In the genomic region with DNA sequence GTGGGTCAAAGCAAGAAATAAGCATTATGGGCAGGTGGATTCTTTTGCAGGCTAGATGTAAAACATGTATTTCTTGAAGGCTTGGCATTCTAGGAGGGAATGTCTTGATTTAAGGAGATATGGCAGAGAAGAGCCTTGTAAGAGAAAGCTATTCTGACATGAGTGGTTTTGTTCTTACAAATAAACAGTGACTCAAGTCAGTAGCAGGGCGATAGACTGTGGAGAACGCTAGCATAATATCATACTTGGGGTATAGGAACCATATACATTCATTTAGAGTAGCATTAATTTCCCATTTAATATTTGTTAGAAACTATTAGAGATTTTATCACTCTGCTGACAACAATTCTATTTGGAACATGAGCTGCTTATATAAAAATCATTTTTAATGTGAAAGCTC, we compare ENCODE assay signal across 16 cellular contexts.
DNase-seq lines count a peak whose midpoint lies in the region; ATAC-seq, FAIRE-seq and TF ChIP-seq lines count a peak whose summit lies in the region.
"Had no signal": no experiment of that assay in that cellular context is flagged by ENCODE, and none has a peak within 500 bp of the region (broad histone marks: within the 10 kb centered on the region; RNA-seq: fewer than 3 reads in every experiment).

No MANE protein-coding gene starts in this region.

- H3K4me2 ChIP-seq in SK-N-SH (no peak overlapping the region), GM12878 (ENCODE audit: control insufficient read depth, insufficient read depth) (no peak overlapping the region)
- H3K4me2 ChIP-seq: BLaER1 had no signal

- POLR2A ChIA-PET in SK-N-SH (lab: Yijun Ruan, JAX) (no interaction called here), GM12878 (lab: Charles Lee) (no interaction called here)

- no peaks in the 10 kb centered on the region for H3F3A ChIP-seq in SK-N-SH (replicated peaks; ENCODE audit: insufficient read depth)

- FAIRE-seq in GM12878 (lab: Jason Lieb, UNC), result no peak

- no peak for TF ChIP-seq RAD21 in SK-N-SH (IDR thresholded peaks at IDR 0.05; ENCODE audit: low read length)
- no peak for TF ChIP-seq RAD21 in GM12878 (IDR thresholded peaks at IDR 0.05; ENCODE audit: insufficient read depth, low read depth, low read length)

- in situ Hi-C loops in GM12878 (cut with MboI), result no loop called here

- no peak overlapping the region for H2AFZ ChIP-seq in SK-N-SH (ENCODE audit: low read depth)
- no peak overlapping the region for H2AFZ ChIP-seq in GM12878 (ENCODE audit: control insufficient read depth, low read depth, low read length)

- H3K4me3 ChIP-seq in SK-N-SH (ENCODE audit: low read depth in 2 of 2, low read length in 1 of 2) (no peak overlapping the region), GM12878 (no peak overlapping the region), prostate gland (no peak overlapping the region)
- H3K4me3 ChIP-seq: BLaER1, HAP-1 had no signal

- no peak for TF ChIP-seq POLR2A in GM12878 (IDR thresholded peaks at IDR 0.05; ENCODE audit: low read depth, low read length)
- TF ChIP-seq POLR2A in prostate gland (IDR thresholded peaks at IDR 0.05), result no peak

- no peaks in the 10 kb centered on the region for H3K9me3 ChIP-seq in SK-N-SH
- H3K9me3 ChIP-seq in GM12878 (replicated peaks; ENCODE audit: control insufficient read depth, insufficient read depth, low read length), result no peaks in the 10 kb centered on the region
- H3K9me3 ChIP-seq in prostate gland, result no peaks in the 10 kb centered on the region
- H3K9me3 ChIP-seq: BLaER1, HAP-1 had no signal

- BruUV-seq in GM12878 (replicated peaks; lab: Mats Ljungman, UMichigan), result no TSS peak

- WGBS in SK-N-SH (ENCODE audit: low lambda C conversion rate), result 73% methylated on average over 2 of the region's 2 CpGs
- WGBS in GM12878 (ENCODE audit: insufficient coverage, insufficient replicate concordance, low lambda C conversion rate, missing lambda C conversion rate), result 0% methylated on average over 2 of the region's 2 CpGs
- WGBS in prostate gland, result 73% methylated on average over 2 of the region's 2 CpGs

- H3K27me3 ChIP-seq in SK-N-SH (ENCODE audit: insufficient read depth) (no peaks in the 10 kb centered on the region), GM12878 (replicated peaks in 1 of 2; ENCODE audit: control insufficient read depth in 2 of 2, insufficient read depth in 2 of 2, low read length in 1 of 2) (peaks cover 0 to 3% of the 10 kb centered on the region in 2 experiments; a peak in 1 of 4 replicates), prostate gland (replicated peaks; ENCODE audit: insufficient read depth) (no peaks in the 10 kb centered on the region)
- H3K27me3 ChIP-seq: BLaER1 had no signal

- no peaks in the 10 kb centered on the region for H3K9me2 ChIP-seq in SK-N-SH

- H3K4me1 ChIP-seq in SK-N-SH (ENCODE audit: control insufficient read depth in 1 of 2, insufficient read depth in 2 of 2, low read depth in 1 of 2, low read length in 1 of 2) (no peaks in the 10 kb centered on the region; a peak in 2 of 4 replicates), GM12878 (ENCODE audit: control insufficient read depth, insufficient read depth, low read length) (no peaks in the 10 kb centered on the region), prostate gland (replicated peaks) (no peaks in the 10 kb centered on the region)
- H3K4me1 ChIP-seq: BLaER1, HAP-1 had no signal

- CTCF ChIA-PET in SK-N-SH (lab: Yijun Ruan, JAX), result interaction anchor here (1.1 kb wide), 1 partner anchor 11 kb away, joined by 4 read pairs; no protein-coding TSS in a partner anchor
- CTCF ChIA-PET in GM12878 (lab: Yijun Ruan, JAX), result interaction anchor here (0.8 to 1.0 kb wide), 5 partner anchors 28 to 229 kb away, joined by 3 to 5 read pairs (median 3); no protein-coding TSS in a partner anchor

- 0 out of 3 replicates have a peak, but pooled peaks have one; percentile 36 for ATAC-seq in SK-N-SH treated with all-trans-retinoic acid at 6 μM for 48 hours
- peak; percentile 63 for ATAC-seq in HG02610 (IDR thresholded peaks at IDR 0.05; ENCODE audit: unreplicated experiment)
- ATAC-seq in GM12878, result peak; percentile 58

- TF ChIP-seq CTCF in SK-N-SH (IDR thresholded peaks at IDR 0.05) (no peak), GM12878 (IDR thresholded peaks at IDR 0.05 in 2 of 3, conservative IDR thresholded peaks at IDR 0.05 in 1 of 3; ENCODE audit: control insufficient read depth in 2 of 3, extremely low read depth in 1 of 3, insufficient read depth in 1 of 3, low read depth in 3 of 3, low read length in 3 of 3) (no peak), prostate gland (IDR thresholded peaks at IDR 0.05) (no peak)

- no peak overlapping the region for H3K9ac ChIP-seq in SK-N-SH
- no peak overlapping the region for H3K9ac ChIP-seq in GM12878 (ENCODE audit: control insufficient read depth, insufficient read depth, low read length)
- H3K9ac ChIP-seq: BLaER1 had no signal

- RAD21 ChIA-PET in GM12878 (lab: Charles Lee; ENCODE audit: unreplicated experiment), result interaction anchor here (1.1 to 2.1 kb wide), 2 partner anchors 17 to 192 kb away, joined by 4 to 8 read pairs; no protein-coding TSS in a partner anchor

- intact Hi-C loops in GM12878 (cut with micrococcal nuclease; ENCODE audit: unreplicated experiment), result no loop called here
- intact Hi-C loops in prostate gland (cut with DNase I), result no loop called here

- no peak overlapping the region for H3K27ac ChIP-seq in SK-N-SH (ENCODE audit: low read depth in 2 of 2, low read length in 1 of 2)
- H3K27ac ChIP-seq in GM12878 (ENCODE audit: control insufficient read depth, insufficient read depth), result no peak overlapping the region
- H3K27ac ChIP-seq in prostate gland, result no peak overlapping the region
- H3K27ac ChIP-seq: 22Rv1, BLaER1 had no signal

- peaks cover 5 to 11% of the 10 kb centered on the region in 2 experiments for H3K36me3 ChIP-seq in SK-N-SH (replicated peaks in 1 of 2; ENCODE audit: control insufficient read depth in 1 of 2, insufficient read depth in 2 of 2, low read length in 1 of 2)
- H3K36me3 ChIP-seq in GM12878 (ENCODE audit: control insufficient read depth in 2 of 2, insufficient read depth in 2 of 2, low read length in 1 of 2), result no peaks in the 10 kb centered on the region
- no peaks in the 10 kb centered on the region for H3K36me3 ChIP-seq in prostate gland
- H3K36me3 ChIP-seq: BLaER1, HAP-1 had no signal

- no peak for TF ChIP-seq EP300 in SK-N-SH (IDR thresholded peaks at IDR 0.05; ENCODE audit: borderline replicate concordance in 1 of 2, low read depth in 1 of 2, low read length in 1 of 2)
- TF ChIP-seq EP300 in GM12878 (IDR thresholded peaks at IDR 0.05; ENCODE audit: borderline replicate concordance in 1 of 2, control insufficient read depth in 1 of 2, low read depth in 2 of 2, low read length in 2 of 2), result no peak

- no peaks in the 10 kb centered on the region for H3K79me2 ChIP-seq in SK-N-SH (ENCODE audit: insufficient read depth)
- H3K79me2 ChIP-seq in GM12878 (ENCODE audit: control insufficient read depth, insufficient read depth, low read length), result no peaks in the 10 kb centered on the region

- SMC1A ChIA-PET in GM12878 (lab: Charles Lee; ENCODE audit: uncharacterized antibody, unreplicated experiment), result interaction anchor here (0.7 to 2.6 kb wide), 8 partner anchors 13 to 267 kb away, joined by 3 to 13 read pairs (median 4); no protein-coding TSS in a partner anchor

- no peak for DNase-seq in SK-N-SH
- no peak for DNase-seq in GM12878 (ENCODE audit: low read depth, low spot score)
- no peak for DNase-seq in NCI-H748 (lab: John Stamatoyannopoulos, UW; ENCODE audit: unreplicated experiment)
- DNase-seq in prostate gland (ENCODE audit: low spot score), result no peak
- DNase-seq in NCI-H526 (lab: John Stamatoyannopoulos, UW), result no peak
- DNase-seq: Calu3; CD4-positive, alpha-beta memory T cell; DMS79 treated with DMSO at 0.1 percent for 48 hours; GF-D8; Kasumi-1; KG1 had no signal

- no peaks in the 10 kb centered on the region for H4K20me1 ChIP-seq in SK-N-SH (ENCODE audit: insufficient read depth)
- no peaks in the 10 kb centered on the region for H4K20me1 ChIP-seq in GM12878 (ENCODE audit: control insufficient read depth, insufficient read depth)
- H4K20me1 ChIP-seq: BLaER1 had no signal

TF ChIP-seq in SK-N-SH treated with all-trans-retinoic acid at 6 μM for 48 hours, 23 proteins besides CTCF, POLR2A, EP300 and RAD21 (continues in another document):
- TF ChIP-seq RARB (CRISPR knock-in tag; IDR thresholded peaks at IDR 0.05), result no peak
- TF ChIP-seq ARNTL (CRISPR knock-in tag; IDR thresholded peaks at IDR 0.05; ENCODE audit: borderline replicate concordance, low read depth), result no peak
- no peak for TF ChIP-seq BACH2 (CRISPR knock-in tag; IDR thresholded peaks at IDR 0.05; ENCODE audit: borderline replicate concordance)
- TF ChIP-seq CSDC2 (CRISPR knock-in tag; IDR thresholded peaks at IDR 0.05), result no peak

TF ChIP-seq in SK-N-SH, 30 proteins besides CTCF, POLR2A, EP300 and RAD21 (continues in another document):
- TF ChIP-seq NRF1 (IDR thresholded peaks at IDR 0.05; ENCODE audit: low read depth, low read length) (no peak), FOSL2 (IDR thresholded peaks at IDR 0.05; ENCODE audit: borderline replicate concordance, low read depth) (no peak)
- TF ChIP-seq, protein P1, sequence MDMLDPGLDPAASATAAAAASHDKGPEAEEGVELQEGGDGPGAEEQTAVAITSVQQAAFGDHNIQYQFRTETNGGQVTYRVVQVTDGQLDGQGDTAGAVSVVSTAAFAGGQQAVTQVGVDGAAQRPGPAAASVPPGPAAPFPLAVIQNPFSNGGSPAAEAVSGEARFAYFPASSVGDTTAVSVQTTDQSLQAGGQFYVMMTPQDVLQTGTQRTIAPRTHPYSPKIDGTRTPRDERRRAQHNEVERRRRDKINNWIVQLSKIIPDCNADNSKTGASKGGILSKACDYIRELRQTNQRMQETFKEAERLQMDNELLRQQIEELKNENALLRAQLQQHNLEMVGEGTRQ (IDR thresholded peaks at IDR 0.05; ENCODE audit: borderline replicate concordance, low read depth, low read length), result no peak

TF ChIP-seq in GM12878, 131 proteins besides CTCF, POLR2A, EP300 and RAD21 (continues in another document):
- no peak for TF ChIP-seq ZNF207 (IDR thresholded peaks at IDR 0.05; ENCODE audit: borderline replicate concordance)
- no peak for TF ChIP-seq PAX8 (IDR thresholded peaks at IDR 0.05)
- TF ChIP-seq, protein P2, sequence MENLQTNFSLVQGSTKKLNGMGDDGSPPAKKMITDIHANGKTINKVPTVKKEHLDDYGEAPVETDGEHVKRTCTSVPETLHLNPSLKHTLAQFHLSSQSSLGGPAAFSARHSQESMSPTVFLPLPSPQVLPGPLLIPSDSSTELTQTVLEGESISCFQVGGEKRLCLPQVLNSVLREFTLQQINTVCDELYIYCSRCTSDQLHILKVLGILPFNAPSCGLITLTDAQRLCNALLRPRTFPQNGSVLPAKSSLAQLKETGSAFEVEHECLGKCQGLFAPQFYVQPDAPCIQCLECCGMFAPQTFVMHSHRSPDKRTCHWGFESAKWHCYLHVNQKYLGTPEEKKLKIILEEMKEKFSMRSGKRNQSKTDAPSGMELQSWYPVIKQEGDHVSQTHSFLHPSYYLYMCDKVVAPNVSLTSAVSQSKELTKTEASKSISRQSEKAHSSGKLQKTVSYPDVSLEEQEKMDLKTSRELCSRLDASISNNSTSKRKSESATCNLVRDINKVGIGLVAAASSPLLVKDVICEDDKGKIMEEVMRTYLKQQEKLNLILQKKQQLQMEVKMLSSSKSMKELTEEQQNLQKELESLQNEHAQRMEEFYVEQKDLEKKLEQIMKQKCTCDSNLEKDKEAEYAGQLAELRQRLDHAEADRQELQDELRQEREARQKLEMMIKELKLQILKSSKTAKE (IDR thresholded peaks at IDR 0.05; ENCODE audit: low read depth, poor library complexity, severe bottlenecking), result peak; percentile 89
